ENCODE assay signal across 8 cellular contexts in genomic region chr7:116671681-116672595, GRCh38. TPM values are rescaled to one million over a fixed set of nuclear protein-coding genes. Genes with fewer than 3 reads are reported as not detected.
DNase-seq lines count a peak whose midpoint lies in the region; ATAC-seq, FAIRE-seq and TF ChIP-seq lines count a peak whose summit lies in the region.

MET (plus strand) TSS chr7:116672196; CDS start chr7:116699085, 26,889 bp downstream.

- peak; percentile 96 for ATAC-seq in GM19395 (IDR thresholded peaks at IDR 0.05; ENCODE audit: unreplicated experiment)
- ATAC-seq in HG03439 (IDR thresholded peaks at IDR 0.05; ENCODE audit: unreplicated experiment): peak; percentile 93
- peak; percentile 90 to 94 (median 92) for ATAC-seq in pancreas

- WGBS in pancreas, 2 donors: 1% methylated on average over 80 to 100 of the region's 101 CpGs

- peak within 1 kb of the TSS; percentile 94 for H3K4me3 Mint-ChIP-seq in Caco-2 (ENCODE audit: unreplicated experiment)

- BruUV-seq in Caco-2 (replicated peaks; lab: Mats Ljungman, UMichigan): no TSS peak

- POLR2A ChIA-PET in Caco-2 (lab: Charles Lee): interaction anchor here (0.7 kb wide), 1 partner anchor 109 kb away, joined by 3 read pairs; no protein-coding TSS in a partner anchor

- H3K36me3 ChIP-seq in Caco-2 (ENCODE audit: control insufficient read depth, insufficient read depth, low read length) (no peaks in the 10 kb centered on the region), adipocyte (ENCODE audit: control insufficient read depth, insufficient read depth, low read length, severe bottlenecking) (no peaks in the 10 kb centered on the region), cardiac muscle cell (no peaks in the 10 kb centered on the region), pancreas (no peaks in the 10 kb centered on the region)

- FAIRE-seq in pancreas (lab: Jason Lieb, UNC): no peak

- peaks cover 5% of the 10 kb centered on the region for H3K4me1 ChIP-seq in Caco-2
- peaks cover 6% of the 10 kb centered on the region for H3K4me1 ChIP-seq in adipocyte (ENCODE audit: control insufficient read depth, insufficient read depth, low read length)
- H3K4me1 ChIP-seq in cardiac muscle cell (ENCODE audit: low read depth): no peaks in the 10 kb centered on the region
- peaks cover 0 to 15% (median 4%) of the 10 kb centered on the region in 3 donors for H3K4me1 ChIP-seq in pancreas

- H3K9me3 ChIP-seq in Caco-2 (no peaks in the 10 kb centered on the region), adipocyte (ENCODE audit: control insufficient read depth, low read length) (no peaks in the 10 kb centered on the region), cardiac muscle cell (ENCODE audit: low read depth) (no peaks in the 10 kb centered on the region), pancreas (no peaks in the 10 kb centered on the region)

- no peaks in the 10 kb centered on the region for H3K36me3 Mint-ChIP-seq in Caco-2 (ENCODE audit: insufficient read depth, unreplicated experiment)

- peaks cover 13% of the 10 kb centered on the region for H3K4me1 Mint-ChIP-seq in Caco-2 (ENCODE audit: low read depth, unreplicated experiment)

- H3K27me3 ChIP-seq in Caco-2 (replicated peaks; ENCODE audit: control insufficient read depth, insufficient read depth, low read length) (no peaks in the 10 kb centered on the region), adipocyte (replicated peaks; ENCODE audit: control insufficient read depth, insufficient read depth, low read length) (no peaks in the 10 kb centered on the region), cardiac muscle cell (peaks cover 63% of the 10 kb centered on the region), pancreas (no peaks in the 10 kb centered on the region)

- peak; percentile 91 to 92 for DNase-seq in Caco-2
- peak; percentile 18 to 22 for DNase-seq in NOMO-1 (lab: John Stamatoyannopoulos, UW; ENCODE audit: unreplicated experiment in 2 of 2)
- peak; percentile 92 for DNase-seq in adipocyte (ENCODE audit: low read depth)
- DNase-seq in cardiac muscle cell (ENCODE audit: low read depth in 1 of 2, low spot score in 1 of 2): peak; percentile 73 to 80
- DNase-seq in pancreas: peak; percentile 85 to 91 (median 90)
- no peak for DNase-seq in cerebellum (ENCODE audit: low spot score)

- intact Hi-C loops in Caco-2 (cut with micrococcal nuclease; ENCODE audit: unreplicated experiment) (loop anchor here (1.0 to 5.0 kb wide), 7 partner anchors 27 to 505 kb away; no protein-coding TSS in a partner anchor), pancreas (cut with DNase I) (loop anchor here in 1 of 3 donors (5.0 kb wide), 1 partner anchor 115 kb away; no protein-coding TSS in a partner anchor)

- H3K27me3 Mint-ChIP-seq in Caco-2 (ENCODE audit: insufficient read depth, unreplicated experiment): no peaks in the 10 kb centered on the region

- H3K4me3 ChIP-seq in Caco-2 (ENCODE audit: low read depth, low read length) (peak within 1 kb of the TSS; percentile 84), adipocyte (ENCODE audit: low read length) (peak within 1 kb of the TSS; percentile 87), cardiac muscle cell (peak within 1 kb of the TSS; percentile 67), pancreas (peak within 1 kb of the TSS; percentile 42 to 70 (median 59))

- H3K27ac Mint-ChIP-seq in Caco-2 (ENCODE audit: unreplicated experiment): peak within 1 kb of the TSS; percentile 47

- H3K9me3 Mint-ChIP-seq in Caco-2 (ENCODE audit: unreplicated experiment): no peaks in the 10 kb centered on the region

- CTCF ChIA-PET in Caco-2 (lab: Charles Lee): interaction anchor here (0.6 to 1.4 kb wide), 12 partner anchors 9 to 188 kb away, joined by 3 to 12 read pairs (median 4); no protein-coding TSS in a partner anchor

- H3K27ac ChIP-seq in cardiac muscle cell (no peak within 1 kb of the TSS), pancreas (peak within 1 kb of the TSS; percentile 91 to 95 (median 92))

- TF ChIP-seq CTCF in Caco-2 (IDR thresholded peaks at IDR 0.05; ENCODE audit: insufficient read depth in 1 of 2, low read depth in 1 of 2, low read length in 1 of 2, severe bottlenecking in 1 of 2, unreplicated experiment in 1 of 2) (peak; percentile 70 to 87), cardiac muscle cell (IDR thresholded peaks at IDR 0.05; ENCODE audit: low read depth, low read length) (peak; percentile 64), pancreas (IDR thresholded peaks at IDR 0.05) (peak; percentile 14 to 61 (median 33))

- H3K9ac ChIP-seq in adipocyte (ENCODE audit: low read length): peak within 1 kb of the TSS; percentile 76

RNA-seq across cellular contexts. Expression of gene MET, which starts in this region (rescaled TPM):
- total RNA-seq in Caco-2 (2022): 72.6 and 82.9 TPM in 2 replicates
- total RNA-seq in cardiac muscle cell: 0.88 and 1.8 TPM in 2 replicates
- 1.9 and 2.6 TPM in 2 replicates for polyA plus RNA-seq in cardiac muscle cell
- total RNA-seq in pancreas: 10 to 100 TPM; 10.7 to 23.5 (median 17.9) TPM
- polyA plus RNA-seq in pancreas: 1 to 10 TPM; 2.0 to 2.7 TPM
- 1.6 TPM for total RNA-seq in cerebellum
